ENCODE assay signal across 9 cellular contexts in the genomic region with DNA sequence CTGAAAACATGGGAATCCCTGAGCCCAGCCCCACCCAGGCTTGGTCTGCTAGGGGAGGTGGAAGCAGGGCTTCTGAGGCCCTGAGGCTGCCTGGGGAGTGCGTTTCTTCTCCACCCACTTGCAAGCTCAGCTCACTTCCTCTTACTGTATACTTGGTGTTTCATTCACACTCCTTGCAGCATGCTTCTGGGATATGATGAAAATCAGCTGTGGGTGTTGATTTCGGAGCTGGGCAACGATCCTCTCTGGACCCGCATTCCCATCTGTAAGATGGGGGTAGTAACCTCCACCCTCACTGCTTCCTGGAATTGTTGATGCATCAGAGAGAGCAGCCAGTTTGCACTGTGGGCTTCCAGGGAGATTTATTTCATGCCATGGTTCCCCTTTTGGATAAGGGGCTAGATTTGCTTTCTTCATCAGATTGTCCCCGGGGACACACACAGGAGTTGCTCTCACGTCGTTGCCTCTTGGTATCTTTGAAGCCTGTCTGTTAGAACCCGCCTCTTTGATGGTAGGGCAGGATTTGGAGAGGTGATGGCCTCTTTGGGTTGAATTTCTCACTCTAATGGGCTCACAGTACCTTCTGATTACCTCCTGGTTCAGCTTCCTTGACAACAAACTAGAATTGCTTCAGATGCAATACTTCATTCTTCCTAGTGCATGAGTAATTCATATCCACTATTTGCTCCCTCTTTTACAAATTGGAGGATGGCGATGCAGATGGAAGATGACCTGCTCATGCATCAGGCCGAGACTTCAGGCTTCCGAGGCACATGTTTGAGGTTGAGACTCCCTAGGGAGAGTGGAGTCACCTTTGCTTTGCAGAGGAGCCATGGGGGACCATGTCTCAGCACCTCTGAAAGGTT. TPM values are rescaled to one million over a fixed set of nuclear protein-coding genes. Genes with fewer than 3 reads are reported as not detected.
DNase-seq lines count a peak whose midpoint lies in the region; ATAC-seq and TF ChIP-seq lines count a peak whose summit lies in the region.
"Had no signal": no experiment of that assay in that cellular context is flagged by ENCODE, and none has a peak within 500 bp of the region (broad histone marks: within the 10 kb centered on the region; RNA-seq: fewer than 3 reads in every experiment).

No MANE protein-coding gene starts in this region.

- TF ChIP-seq CTCF in OCI-LY1 (IDR thresholded peaks at IDR 0.05; ENCODE audit: low read length) (no peak), smooth muscle cell (IDR thresholded peaks at IDR 0.05; ENCODE audit: borderline replicate concordance, insufficient read depth, poor library complexity, severe bottlenecking) (no peak)

- H3F3A ChIP-seq in OCI-LY1 (ENCODE audit: insufficient read depth, low read length) (no peaks in the 10 kb centered on the region), smooth muscle cell (ENCODE audit: low read depth) (peaks cover 6% of the 10 kb centered on the region)

- H3K79me2 ChIP-seq in OCI-LY1 (ENCODE audit: insufficient read depth, low read length) (peaks cover 92% of the 10 kb centered on the region), smooth muscle cell (ENCODE audit: low read depth) (peaks cover 60% of the 10 kb centered on the region)

- H3K9ac ChIP-seq in OCI-LY1 (ENCODE audit: low read length): peak overlapping the region; percentile 75; the same call in 1 of the 2 replicates
- H3K9ac ChIP-seq in smooth muscle cell (ENCODE audit: low read depth): no peak overlapping the region

- peaks cover 66% of the 10 kb centered on the region for H3K4me1 ChIP-seq in OCI-LY1 (ENCODE audit: insufficient read depth, low read length, severe bottlenecking)
- peaks cover 28% of the 10 kb centered on the region for H3K4me1 ChIP-seq in smooth muscle cell (ENCODE audit: low read depth)

- H3K36me3 ChIP-seq in OCI-LY1 (ENCODE audit: insufficient read depth, low read length) (peaks cover 36% of the 10 kb centered on the region), smooth muscle cell (ENCODE audit: low read depth) (no peaks in the 10 kb centered on the region)

- H3K9me3 ChIP-seq in OCI-LY1 (ENCODE audit: low read length) (no peaks in the 10 kb centered on the region), smooth muscle cell (replicated peaks; ENCODE audit: low read depth) (no peaks in the 10 kb centered on the region)
- H3K9me3 ChIP-seq: psoas muscle had no signal

- DNase-seq in stimulated activated CD4-positive, alpha-beta T cell treated with anti-CD3 and anti-CD28 coated beads, Interleukin-12 subunit alpha, Interleukin-12 subunit beta, amount 100 ng/mL, for 4 hours: peak; percentile 21
- DNase-seq in stimulated activated CD4-positive, alpha-beta T cell treated with anti-CD3 and anti-CD28 coated beads, Interleukin-2, amount 100 ng/mL, for 24 hours: no peak
- DNase-seq in smooth muscle cell (lab: John Stamatoyannopoulos, UW; ENCODE audit: unreplicated experiment): no peak
- no peak for DNase-seq in substantia nigra (lab: John Stamatoyannopoulos, UW)
- DNase-seq in kidney glomerular epithelial cell (lab: John Stamatoyannopoulos, UW): no peak
- DNase-seq: psoas muscle had no signal

- H3K27me3 ChIP-seq in OCI-LY1 (ENCODE audit: insufficient read depth, low read length) (no peaks in the 10 kb centered on the region), smooth muscle cell (ENCODE audit: low read depth) (no peaks in the 10 kb centered on the region)

- H3K9me2 ChIP-seq in OCI-LY1 (ENCODE audit: low read depth, low read length): no peaks in the 10 kb centered on the region

- H4K20me1 ChIP-seq in OCI-LY1 (ENCODE audit: insufficient read depth, low read length) (no peaks in the 10 kb centered on the region), smooth muscle cell (ENCODE audit: low read depth) (peaks cover 100% of the 10 kb centered on the region)

- WGBS in smooth muscle cell (ENCODE audit: low lambda C conversion rate): 68% methylated on average over 11 of the region's 11 CpGs

- H3K27ac ChIP-seq in OCI-LY1 (ENCODE audit: low read depth, low read length, poor library complexity, severe bottlenecking) (peak overlapping the region; percentile 98), smooth muscle cell (ENCODE audit: low read depth) (no peak overlapping the region), substantia nigra (ENCODE audit: low read depth, low read length, poor library complexity, severe bottlenecking) (no peak overlapping the region)
- H3K27ac ChIP-seq: psoas muscle had no signal

- H2AFZ ChIP-seq in OCI-LY1 (ENCODE audit: low read length) (no peak overlapping the region), smooth muscle cell (ENCODE audit: low read depth) (no peak overlapping the region)

- H3K4me3 ChIP-seq in OCI-LY1 (ENCODE audit: low read depth, low read length, poor library complexity, severe bottlenecking) (peak overlapping the region; percentile 58), smooth muscle cell (no peak overlapping the region)
- H3K4me3 ChIP-seq: psoas muscle had no signal

- H3K4me2 ChIP-seq in OCI-LY1 (ENCODE audit: low read length): peak overlapping the region; percentile 85
- H3K4me2 ChIP-seq in smooth muscle cell: peak overlapping the region; percentile 67

- ATAC-seq in esophagus mucosa (peak; percentile 77), GM21526 (IDR thresholded peaks at IDR 0.05; ENCODE audit: low FRiP score, unreplicated experiment) (no peak)

RNA-seq across cellular contexts. Expression of a gene that starts 40.4 kb away (rescaled TPM):
- total RNA-seq in esophagus mucosa (39.7 TPM), smooth muscle cell (11.1 and 15.4 TPM in 2 replicates)
- polyA plus RNA-seq in smooth muscle cell: 13.4 and 15.0 TPM in 2 replicates
